ENCODE assay signal across 15 cellular contexts in genomic region chr5:388266-389196, GRCh38. TPM values are rescaled to one million over a fixed set of nuclear protein-coding genes. Genes with fewer than 3 reads are reported as not detected.
DNase-seq lines count a peak whose midpoint lies in the region; ATAC-seq and TF ChIP-seq lines count a peak whose summit lies in the region.
"Had no signal": no experiment of that assay in that cellular context is flagged by ENCODE, and none has a peak within 500 bp of the region (broad histone marks: within the 10 kb centered on the region; RNA-seq: fewer than 3 reads in every experiment).

No MANE protein-coding gene starts in this region.

- TF ChIP-seq CTCF in WTC11 (IDR thresholded peaks at IDR 0.05): no peak
- no peak for TF ChIP-seq CTCF in mucosa of descending colon (IDR thresholded peaks at IDR 0.05)
- no peak for TF ChIP-seq CTCF in PC-9 (conservative IDR thresholded peaks at IDR 0.05)

- no peaks in the 10 kb centered on the region for H3K79me2 ChIP-seq in PC-9 (ENCODE audit: low read depth)

- peaks cover 10% of the 10 kb centered on the region for H3K4me1 ChIP-seq in mucosa of descending colon (ENCODE audit: low read depth)
- peaks cover 15% of the 10 kb centered on the region for H3K4me1 ChIP-seq in PC-9 (replicated peaks; ENCODE audit: insufficient read depth)
- H3K4me1 ChIP-seq: breast epithelium, pancreas had no signal

- H2AFZ ChIP-seq in PC-9: no peak overlapping the region

- peaks cover 68% of the 10 kb centered on the region for H3K4me1 Mint-ChIP-seq in stimulated activated naive CD8-positive, alpha-beta T cell treated with anti-CD3 and anti-CD28 coated beads, Interleukin-15, amount 100 ng/mL, for 72 hours
- H3K4me1 Mint-ChIP-seq in WTC11: peaks cover 19% of the 10 kb centered on the region

- no peak overlapping the region for H3K4me2 ChIP-seq in PC-9

- H3K9me3 ChIP-seq in mucosa of descending colon (peaks cover 6% of the 10 kb centered on the region), PC-9 (ENCODE audit: insufficient read depth, low read depth) (peaks cover 9% of the 10 kb centered on the region; the same call in 1 of the 2 replicates)
- H3K9me3 ChIP-seq: pancreas had no signal

- H3K27ac Mint-ChIP-seq in stimulated activated naive CD8-positive, alpha-beta T cell treated with anti-CD3 and anti-CD28 coated beads, Interleukin-15, amount 100 ng/mL, for 72 hours: peak overlapping the region; percentile 19 to 40
- H3K27ac Mint-ChIP-seq in WTC11: peak overlapping the region; percentile 71
- H3K27ac Mint-ChIP-seq: immature natural killer cell had no signal

- H3K9me2 ChIP-seq in PC-9 (ENCODE audit: insufficient read depth): no peaks in the 10 kb centered on the region

- H3K4me3 ChIP-seq in mucosa of descending colon: no peak overlapping the region
- H3K4me3 ChIP-seq in PC-9: no peak overlapping the region
- H3K4me3 ChIP-seq: breast epithelium, pancreas, tibial artery had no signal

- CTCF ChIA-PET in WTC11 (lab: Charles Lee) (interaction anchor here (0.6 to 2.2 kb wide), 5 partner anchors 10 to 43 kb away, joined by 3 to 6 read pairs (median 3); no protein-coding TSS in a partner anchor), PC-9 (lab: Charles Lee) (no interaction called here)

- DNase-seq in stimulated activated naive CD8-positive, alpha-beta T cell treated with anti-CD3 and anti-CD28 coated beads, Interleukin-15, amount 100 ng/mL, for 72 hours: no peak
- no peak for DNase-seq in stimulated activated naive CD8-positive, alpha-beta T cell treated with anti-CD3 and anti-CD28 coated beads, Interleukin-15, Interleukin-2, amounts not matched to agents 100 U/mL and 50 U/mL, for 24 hours
- DNase-seq in WTC11 (ENCODE audit: low spot score) (no peak), mucosa of descending colon (peak in 2 of 3 donors; percentile 24 to 44), PC-9 (no peak)
- DNase-seq in effector CD4-positive, alpha-beta T cell: no peak
- DNase-seq: activated naive CD4-positive, alpha-beta T cell treated with Interleukin-2 at 50 U/mL for 16 hours; immature natural killer cell; NCI-H1048; NCI-H524 had no signal

- no TSS peak for BruUV-seq in PC-9 (replicated peaks; lab: Mats Ljungman, UMichigan)

- peak overlapping the region in 1 of 2 donors; percentile 18 for H3K4me3 Mint-ChIP-seq in stimulated activated naive CD8-positive, alpha-beta T cell treated with anti-CD3 and anti-CD28 coated beads, Interleukin-15, amount 100 ng/mL, for 72 hours
- H3K4me3 Mint-ChIP-seq in WTC11: no peak overlapping the region
- H3K4me3 Mint-ChIP-seq: immature natural killer cell had no signal

- H3K9me3 Mint-ChIP-seq in stimulated activated naive CD8-positive, alpha-beta T cell treated with anti-CD3 and anti-CD28 coated beads, Interleukin-15, amount 100 ng/mL, for 72 hours: peaks cover 13 to 23% of the 10 kb centered on the region in 2 donors
- H3K9me3 Mint-ChIP-seq in WTC11: peaks cover 13% of the 10 kb centered on the region

- no peak for ATAC-seq in stimulated activated naive CD8-positive, alpha-beta T cell treated with anti-CD3 and anti-CD28 coated beads, Interleukin-15, amount 100 ng/mL, for 72 hours
- no peak for ATAC-seq in stimulated activated naive CD8-positive, alpha-beta T cell treated with anti-CD3 and anti-CD28 coated beads, Interleukin-15, Interleukin-2, amounts not matched to agents 100 U/mL and 50 U/mL, for 24 hours
- no peak for ATAC-seq in WTC11
- no peak for ATAC-seq in mucosa of descending colon
- no peak for ATAC-seq in GM19395 (IDR thresholded peaks at IDR 0.05; ENCODE audit: unreplicated experiment)
- ATAC-seq in GM18498 (IDR thresholded peaks at IDR 0.05; ENCODE audit: unreplicated experiment): no peak
- ATAC-seq: pancreas had no signal

- intact Hi-C loops in mucosa of descending colon (cut with DNase I, micrococcal nuclease): no loop called here
- intact Hi-C loops in PC-9 (cut with micrococcal nuclease; ENCODE audit: unreplicated experiment): loop anchor here (10.0 kb wide), 1 partner anchor 726 kb away; the partner anchor contains the start of gene SLC12A7

- H3K27ac ChIP-seq in PC-9: no peak overlapping the region
- H3K27ac ChIP-seq: breast epithelium, pancreas, tibial artery had no signal

- H3K27me3 ChIP-seq in PC-9 (ENCODE audit: insufficient read depth, low read depth): no peaks in the 10 kb centered on the region
- H3K27me3 ChIP-seq: breast epithelium, pancreas had no signal

- POLR2A ChIA-PET in WTC11 (lab: Charles Lee) (no interaction called here), PC-9 (lab: Charles Lee; ENCODE audit: unreplicated experiment) (interaction anchor here (0.6 kb wide), 1 partner anchor 200 kb away, joined by 3 read pairs; no protein-coding TSS in a partner anchor)

- peaks cover 15% of the 10 kb centered on the region for H3F3A ChIP-seq in PC-9 (ENCODE audit: insufficient read depth, low read depth)

- H3K27me3 Mint-ChIP-seq in stimulated activated naive CD8-positive, alpha-beta T cell treated with anti-CD3 and anti-CD28 coated beads, Interleukin-15, amount 100 ng/mL, for 72 hours: no peaks in the 10 kb centered on the region
- H3K27me3 Mint-ChIP-seq in WTC11 (ENCODE audit: low read depth): no peaks in the 10 kb centered on the region; the same call in 1 of the 2 replicates

- peaks cover 37% of the 10 kb centered on the region for H4K20me1 ChIP-seq in PC-9 (ENCODE audit: insufficient read depth)

- peaks cover 5% of the 10 kb centered on the region; the same call in 1 of the 2 replicates for H3K36me3 Mint-ChIP-seq in WTC11

- H3K36me3 ChIP-seq in mucosa of descending colon (ENCODE audit: low read depth): no peaks in the 10 kb centered on the region
- no peaks in the 10 kb centered on the region for H3K36me3 ChIP-seq in PC-9 (ENCODE audit: low read depth)
- H3K36me3 ChIP-seq: breast epithelium, pancreas, tibial artery had no signal

TF ChIP-seq in WTC11, 78 proteins besides CTCF, POLR2A, EP300 and RAD21:
- TF ChIP-seq ESRRA (CRISPR knock-in tag; IDR thresholded peaks at IDR 0.05; ENCODE audit: borderline replicate concordance) (no peak), ATF1 (CRISPR knock-in tag; IDR thresholded peaks at IDR 0.05) (no peak), ZNF232 (CRISPR knock-in tag; IDR thresholded peaks at IDR 0.05) (no peak), KAT7 (CRISPR knock-in tag; IDR thresholded peaks at IDR 0.05; ENCODE audit: borderline replicate concordance) (no peak)
- TF ChIP-seq, protein P1, sequence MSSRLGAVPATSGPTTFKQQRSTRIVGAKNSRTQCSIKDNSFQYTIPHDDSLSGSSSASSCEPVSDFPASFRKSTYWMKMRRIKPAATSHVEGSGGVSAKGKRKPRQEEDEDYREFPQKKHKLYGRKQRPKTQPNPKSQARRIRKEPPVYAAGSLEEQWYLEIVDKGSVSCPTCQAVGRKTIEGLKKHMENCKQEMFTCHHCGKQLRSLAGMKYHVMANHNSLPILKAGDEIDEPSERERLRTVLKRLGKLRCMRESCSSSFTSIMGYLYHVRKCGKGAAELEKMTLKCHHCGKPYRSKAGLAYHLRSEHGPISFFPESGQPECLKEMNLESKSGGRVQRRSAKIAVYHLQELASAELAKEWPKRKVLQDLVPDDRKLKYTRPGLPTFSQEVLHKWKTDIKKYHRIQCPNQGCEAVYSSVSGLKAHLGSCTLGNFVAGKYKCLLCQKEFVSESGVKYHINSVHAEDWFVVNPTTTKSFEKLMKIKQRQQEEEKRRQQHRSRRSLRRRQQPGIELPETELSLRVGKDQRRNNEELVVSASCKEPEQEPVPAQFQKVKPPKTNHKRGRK (CRISPR knock-in tag; IDR thresholded peaks at IDR 0.05; ENCODE audit: borderline replicate concordance): no peak
TF ChIP-seq in WTC11: peak in this region for 0.

RNA-seq across cellular contexts. Expression of gene EXOC3, which starts 54.4 kb away (rescaled TPM):
- total RNA-seq in WTC11 (2021): 60.1 to 62.4 TPM (median 62.2 TPM) in 3 replicates
- total RNA-seq in mucosa of descending colon: 10 to 100 TPM; 67.0 to 89.1 (median 76.8) TPM
- 155 and 188 TPM in 2 replicates for total RNA-seq in PC-9 (2021)

Comparison
In these comparisons a context has a peak if more than half of its experiments do, and no peak if none do; other contexts are left out.
1. DNase-seq: peak in mucosa of descending colon (2 of 3); none in stimulated activated naive CD8-positive, alpha-beta T cell treated with anti-CD3 and anti-CD28 coated beads, Interleukin-15, amount 100 ng/mL, for 72 hours (0 of 2), stimulated activated naive CD8-positive, alpha-beta T cell treated with anti-CD3 and anti-CD28 coated beads, Interleukin-15, Interleukin-2, amounts not matched to agents 100 U/mL and 50 U/mL, for 24 hours (single experiment), WTC11 (single experiment), effector CD4-positive, alpha-beta T cell (single experiment) and PC-9 (0 of 2).